In genomic region chr16:54287758-54288591, GRCh38 we compare ENCODE assay signal across 1 cellular context.
TF ChIP-seq lines count a peak whose summit lies in the region.

No MANE protein-coding gene starts in this region.

TF ChIP-seq in HCT116, 20 proteins besides CTCF, POLR2A, EP300 and RAD21 (continued from another document):
- no peak for TF ChIP-seq ATF3 (IDR thresholded peaks at IDR 0.05)
- no peak for TF ChIP-seq SRF (IDR thresholded peaks at IDR 0.05; ENCODE audit: low read depth)
- TF ChIP-seq MAX (IDR thresholded peaks at IDR 0.05): no peak
- no peak for TF ChIP-seq FOSL1 (IDR thresholded peaks at IDR 0.05; ENCODE audit: low read depth)
